11 cellular contexts compared by ENCODE assay signal in the genomic region with DNA sequence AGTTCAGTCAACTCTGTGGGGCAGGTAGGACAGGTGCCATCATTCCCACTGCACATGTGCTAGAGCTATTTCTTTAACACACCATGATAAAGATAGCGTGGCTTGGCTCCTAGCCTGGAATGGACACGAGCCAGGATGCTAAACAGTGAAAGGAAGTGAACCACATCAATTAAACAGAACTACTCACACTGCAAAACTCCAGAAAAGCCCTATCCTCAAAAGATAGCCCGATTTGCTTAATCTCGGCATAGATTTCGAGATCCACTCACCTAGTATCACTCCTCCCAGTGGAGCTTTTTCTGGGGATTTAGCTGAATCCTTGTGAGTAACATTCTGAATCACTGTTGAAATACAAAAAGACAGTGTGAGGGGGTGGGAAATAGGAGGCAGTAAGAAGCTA.
DNase-seq lines count a peak whose midpoint lies in the region; ATAC-seq, FAIRE-seq and TF ChIP-seq lines count a peak whose summit lies in the region.
"Had no signal": no experiment of that assay in that cellular context is flagged by ENCODE, and none has a peak within 500 bp of the region (broad histone marks: within the 10 kb centered on the region; RNA-seq: fewer than 3 reads in every experiment).

No MANE protein-coding gene starts in this region.

- no peaks in the 10 kb centered on the region for H3K4me1 Mint-ChIP-seq in MCF 10A (ENCODE audit: insufficient read depth, unreplicated experiment)
- H3K4me1 Mint-ChIP-seq: mesothelial cell of epicardium had no signal

- CTCF ChIA-PET in MCF 10A (lab: Yijun Ruan, JAX): interaction anchor here (0.6 to 1.5 kb wide), 4 partner anchors 19 to 321 kb away, joined by 3 to 4 read pairs (median 4); no protein-coding TSS in a partner anchor

- H3K9me3 ChIP-seq in breast epithelium (no peaks in the 10 kb centered on the region), right cardiac atrium (ENCODE audit: control insufficient read depth, low read length) (no peaks in the 10 kb centered on the region)

- H3K27ac Mint-ChIP-seq in MCF 10A (ENCODE audit: low read depth, unreplicated experiment): no peak overlapping the region
- H3K27ac Mint-ChIP-seq: mesothelial cell of epicardium had no signal

- H3K27me3 ChIP-seq in breast epithelium: no peaks in the 10 kb centered on the region
- no peaks in the 10 kb centered on the region for H3K27me3 ChIP-seq in right cardiac atrium (ENCODE audit: control insufficient read depth, insufficient read depth)

- no peaks in the 10 kb centered on the region for H3K36me3 ChIP-seq in breast epithelium

- ATAC-seq in right cardiac atrium (peak; percentile 58 to 74), GM18519 (IDR thresholded peaks at IDR 0.05; ENCODE audit: low FRiP score, unreplicated experiment) (no peak)

- no peak overlapping the region for H3K4me3 Mint-ChIP-seq in MCF 10A (ENCODE audit: unreplicated experiment)
- H3K4me3 Mint-ChIP-seq: mesothelial cell of epicardium had no signal

- TF ChIP-seq CTCF in MCF 10A (IDR thresholded peaks at IDR 0.05; ENCODE audit: unreplicated experiment) (no peak), breast epithelium (IDR thresholded peaks at IDR 0.05) (no peak)

- H3K27ac ChIP-seq in breast epithelium (no peak overlapping the region), right cardiac atrium (ENCODE audit: low read length) (no peak overlapping the region)

- no peak for FAIRE-seq in urothelium cell line (lab: Jason Lieb, UNC)

- H3K36me3 Mint-ChIP-seq in MCF 10A (ENCODE audit: insufficient read depth, unreplicated experiment): no peaks in the 10 kb centered on the region
- H3K36me3 Mint-ChIP-seq: mesothelial cell of epicardium had no signal

- peak; percentile 78 for DNase-seq in MCF 10A (ENCODE audit: unreplicated experiment)
- DNase-seq in breast epithelium (ENCODE audit: low spot score in 2 of 2): no peak
- DNase-seq in T1000 (lab: John Stamatoyannopoulos, UW): peak; percentile 44
- DNase-seq in right cardiac atrium: peak; percentile 39 to 87 (median 78)
- peak; percentile 35 for DNase-seq in urothelium cell line (ENCODE audit: low spot score)
- no peak for DNase-seq in occipital lobe (lab: John Stamatoyannopoulos, UW)
- no peak for DNase-seq in GOT3 (lab: John Stamatoyannopoulos, UW)
- DNase-seq: activated CD4-positive, alpha-beta T cell treated with anti-CD3 and anti-CD28 coated beads, Interleukin-2, amount 50 U/mL, for 1 hour; NCI-H1694 had no signal

- TF ChIP-seq POLR2A in breast epithelium (IDR thresholded peaks at IDR 0.05): no peak

- intact Hi-C loops in MCF 10A (cut with micrococcal nuclease): no loop called here
- intact Hi-C loops in breast epithelium (cut with DNase I; ENCODE audit: low total_unique reads): no loop called here
- intact Hi-C loops in right cardiac atrium (cut with DNase I): no loop called here

- no peaks in the 10 kb centered on the region for H3K9me3 Mint-ChIP-seq in MCF 10A (ENCODE audit: unreplicated experiment)

- no TSS peak for BruUV-seq in MCF 10A (replicated peaks; lab: Mats Ljungman, UMichigan)

- H3K4me1 ChIP-seq in breast epithelium (no peaks in the 10 kb centered on the region), right cardiac atrium (ENCODE audit: control insufficient read depth, insufficient read depth, low read length) (peaks cover 1% of the 10 kb centered on the region)

- WGBS in right cardiac atrium: 16% methylated on average over 5 of the region's 5 CpGs

- H3K4me3 ChIP-seq in breast epithelium (no peak overlapping the region), right cardiac atrium (ENCODE audit: low read length) (no peak overlapping the region)

- no peaks in the 10 kb centered on the region for H3K27me3 Mint-ChIP-seq in MCF 10A (ENCODE audit: insufficient read depth, unreplicated experiment)

- POLR2A ChIA-PET in MCF 10A (lab: Yijun Ruan, JAX): interaction anchor here (0.5 to 1.2 kb wide), 3 partner anchors 9 to 139 kb away, joined by 3 to 4 read pairs (median 3); no protein-coding TSS in a partner anchor

Comparison
In these comparisons a context has a peak if more than half of its experiments do, and no peak if none do; other contexts are left out.
1. DNase-seq: peak in MCF 10A (single experiment), T1000 (single experiment), right cardiac atrium (3 of 3) and urothelium cell line (single experiment); none in breast epithelium (0 of 2), occipital lobe (single experiment) and GOT3 (single experiment).